ENCODE assay signal across 11 cellular contexts in genomic region chr11:127000991-127001390, GRCh38. TPM values are rescaled to one million over a fixed set of nuclear protein-coding genes. Genes with fewer than 3 reads are reported as not detected.
DNase-seq lines count a peak whose midpoint lies in the region; ATAC-seq and TF ChIP-seq lines count a peak whose summit lies in the region.
"Had no signal": no experiment of that assay in that cellular context is flagged by ENCODE, and none has a peak within 500 bp of the region (broad histone marks: within the 10 kb centered on the region; RNA-seq: fewer than 3 reads in every experiment).

No MANE protein-coding gene starts in this region.

- in situ Hi-C loops in G401 (cut with HindIII; ENCODE audit: low sequenced_read_pairs) = no loop called here

- WGBS in adrenal gland, 4 donors = 5 to 8% (median 6%) methylated on average over 6 of the region's 6 CpGs

- no peaks in the 10 kb centered on the region for H3K9me3 ChIP-seq in adrenal gland (replicated peaks in 1 of 3)
- H3K9me3 ChIP-seq: body of pancreas, Peyer's patch, uterus had no signal

- intact Hi-C loops in adrenal gland (cut with DNase I) = no loop called here

- H3K4me1 ChIP-seq in adrenal gland (replicated peaks in 1 of 2) = no peaks in the 10 kb centered on the region
- H3K4me1 ChIP-seq: Peyer's patch, uterus had no signal

- DNase-seq in G401 (ENCODE audit: low spot score) (peak; percentile 37), NCI-H69 (lab: John Stamatoyannopoulos, UW) (peak; percentile 85), fibroblast of peridontal ligament (ENCODE audit: extremely low read depth) (peak; percentile 10), retinal pigment epithelial cell (ENCODE audit: low read depth) (no peak), NOMO-1 treated with DMSO at 0.1 percent for 48 hours (lab: John Stamatoyannopoulos, UW; ENCODE audit: unreplicated experiment) (no peak), adrenal gland (no peak)
- DNase-seq: activated T-cell treated with anti-CD3 and anti-CD28 coated beads, Interleukin-2, amount 50 U/mL, for 1 hour; body of pancreas; Peyer's patch; uterus had no signal

- H3K27me3 ChIP-seq in adrenal gland = peaks cover 37% of the 10 kb centered on the region

- H3K27ac ChIP-seq in adrenal gland = no peak overlapping the region
- H3K27ac ChIP-seq: body of pancreas, Peyer's patch, uterus had no signal

- TF ChIP-seq POLR2A in adrenal gland (IDR thresholded peaks at IDR 0.05) = no peak

- peak overlapping the region; percentile 48 for H3K4me3 ChIP-seq in retinal pigment epithelial cell (ENCODE audit: low read length)
- no peak overlapping the region for H3K4me3 ChIP-seq in adrenal gland
- H3K4me3 ChIP-seq: body of pancreas, uterus had no signal

- no peak for TF ChIP-seq CTCF in retinal pigment epithelial cell (conservative IDR thresholded peaks at IDR 0.05; ENCODE audit: low read depth, low read length)
- no peak for TF ChIP-seq CTCF in adrenal gland (IDR thresholded peaks at IDR 0.05)

- no peaks in the 10 kb centered on the region for H3K36me3 ChIP-seq in adrenal gland (replicated peaks in 1 of 2)
- H3K36me3 ChIP-seq: Peyer's patch, uterus had no signal

- ATAC-seq in GM21423 (IDR thresholded peaks at IDR 0.05; ENCODE audit: unreplicated experiment) = no peak
- ATAC-seq: body of pancreas had no signal

RNA-seq across cellular contexts. Expression of gene KIRREL3, which starts 0.4 kb away (rescaled TPM):
- not detected in 2 replicates for total RNA-seq in G401 (2014; rRNA removed; shearing (Covaris generic))
- 1 to 10 TPM in 1 of 8 donors, under 1 TPM in 6, not detected in 1; 0.07 to 2.1 (median 0.30) TPM for total RNA-seq in adrenal gland
- 1 to 10 TPM in 1 of 3 donors, under 1 TPM in 2; 0.64 to 4.1 (median 0.90) TPM for polyA plus RNA-seq in adrenal gland

Comparison
In these comparisons a context has a peak if more than half of its experiments do, and no peak if none do; other contexts are left out.
1. DNase-seq: peak in G401 (single experiment), NCI-H69 (single experiment) and fibroblast of peridontal ligament (single experiment); none in retinal pigment epithelial cell (single experiment), NOMO-1 treated with DMSO at 0.1 percent for 48 hours (single experiment) and adrenal gland (0 of 7).